ENCODE assay signal across 11 cellular contexts in the genomic region with DNA sequence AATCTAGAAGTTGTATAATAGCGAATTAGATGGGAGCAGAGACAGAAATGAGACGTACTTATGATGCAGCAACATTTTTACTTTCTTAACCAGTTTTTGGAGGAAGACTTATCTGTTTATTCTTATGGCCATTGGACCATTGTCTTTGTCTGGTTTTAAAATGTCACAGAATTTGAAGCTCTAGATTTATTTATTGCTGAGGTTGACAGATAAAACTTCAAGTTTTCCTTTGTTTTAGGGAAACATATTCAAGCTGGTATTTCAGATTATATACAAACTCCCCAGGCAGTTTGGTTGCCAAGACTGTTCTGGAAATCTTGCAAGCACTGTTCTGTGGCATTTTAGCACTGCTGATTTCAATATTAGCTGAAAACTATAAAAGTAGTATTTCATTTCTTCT.
"Had no signal": no experiment of that assay in that cellular context is flagged by ENCODE, and none has a peak within 500 bp of the region (broad histone marks: within the 10 kb centered on the region; RNA-seq: fewer than 3 reads in every experiment).

No MANE protein-coding gene starts in this region.

- H3K27ac ChIP-seq: GM23248 had no signal

- H3K4me1 Mint-ChIP-seq: GM23338, H9 had no signal

- ATAC-seq: GM23338, HCT116 had no signal

- FAIRE-seq: H1, H54 had no signal

- H3K9me3 ChIP-seq: HAP-1 had no signal

- DNase-seq: GM23248, GOT3, H7, H9, HCEC 1CT, HFFc6 had no signal

- H3K9ac ChIP-seq: GM23248 had no signal

- H3K27ac Mint-ChIP-seq: GM23338, H9, HFFc6 had no signal

- H3K36me3 ChIP-seq: HAP-1 had no signal

- H2AFZ ChIP-seq: GM23248, GM23338 had no signal

- H3K4me1 ChIP-seq: HAP-1 had no signal

- H3K4me2 ChIP-seq: GM23338 had no signal

- H3K4me3 Mint-ChIP-seq: GM23338, H9, HFFc6 had no signal

- H3K4me3 ChIP-seq: GM23248, GM23338, HAP-1 had no signal
